9 cellular contexts compared by ENCODE assay signal in genomic region chr5:32233220-32233695, GRCh38. TPM values are rescaled to one million over a fixed set of nuclear protein-coding genes. Genes with fewer than 3 reads are reported as not detected.
DNase-seq lines count a peak whose midpoint lies in the region; ATAC-seq and TF ChIP-seq lines count a peak whose summit lies in the region.
"Had no signal": no experiment of that assay in that cellular context is flagged by ENCODE, and none has a peak within 500 bp of the region (broad histone marks: within the 10 kb centered on the region; RNA-seq: fewer than 3 reads in every experiment).

No MANE protein-coding gene starts in this region.

- ATAC-seq in gastrocnemius medialis (no peak), GM19395 (IDR thresholded peaks at IDR 0.05; ENCODE audit: unreplicated experiment) (no peak)

- peak overlapping the region; percentile 97 for H3K27ac ChIP-seq in VCaP
- H3K27ac ChIP-seq in gastrocnemius medialis: peak overlapping the region; percentile 30 to 62 (median 47)
- H3K27ac ChIP-seq in mesendoderm (ENCODE audit: low read depth, low read length): no peak overlapping the region

- H2BK120ac ChIP-seq in mesendoderm (ENCODE audit: low read depth, low read length): no peak overlapping the region

- H3K27me3 ChIP-seq in gastrocnemius medialis (no peaks in the 10 kb centered on the region), mesendoderm (ENCODE audit: insufficient read depth, low read length, poor library complexity) (no peaks in the 10 kb centered on the region)

- H3K56ac ChIP-seq in mesendoderm (ENCODE audit: low read length): no peak overlapping the region

- TF ChIP-seq POLR2A in gastrocnemius medialis (IDR thresholded peaks at IDR 0.05): no peak

- H3K9ac ChIP-seq in mesendoderm (ENCODE audit: low read length): no peak overlapping the region

- H3K9me3 Mint-ChIP-seq in immature natural killer cell: no peaks in the 10 kb centered on the region
- H3K9me3 Mint-ChIP-seq: CD8-positive, alpha-beta memory T cell had no signal

- no peak overlapping the region for H3K4me2 ChIP-seq in mesendoderm (ENCODE audit: low read length)

- DNase-seq in GF-D8 (lab: John Stamatoyannopoulos, UW) (peak; percentile 14), immature natural killer cell (no peak), gastrocnemius medialis (no peak), mesendoderm (no peak), NCI-H524 (lab: John Stamatoyannopoulos, UW) (no peak)
- DNase-seq in activated CD4-positive, alpha-beta T cell treated with anti-CD3 and anti-CD28 coated beads, Interleukin-2, amount 50 U/mL, for 48 hours: no peak

- H3K23ac ChIP-seq in mesendoderm (ENCODE audit: low read length): no peak overlapping the region

- H2AK5ac ChIP-seq in mesendoderm (ENCODE audit: low read length): no peak overlapping the region

- H3K27me3 Mint-ChIP-seq in immature natural killer cell (ENCODE audit: low read depth in 3 of 3): peaks cover 0 to 4% (median 2%) of the 10 kb centered on the region in 3 donors
- H3K27me3 Mint-ChIP-seq: CD8-positive, alpha-beta memory T cell had no signal

- TF ChIP-seq CTCF in VCaP (conservative IDR thresholded peaks at IDR 0.05) (no peak), gastrocnemius medialis (IDR thresholded peaks at IDR 0.05 in 4 of 5, conservative IDR thresholded peaks at IDR 0.05 in 1 of 5) (no peak)

- peaks cover 46 to 52% of the 10 kb centered on the region in 2 donors for H3K4me1 Mint-ChIP-seq in immature natural killer cell

- no peaks in the 10 kb centered on the region for H3K79me2 ChIP-seq in mesendoderm (ENCODE audit: control insufficient read depth, insufficient read depth, low read length)

- H3K4me3 Mint-ChIP-seq in immature natural killer cell: no peak overlapping the region
- H3K4me3 Mint-ChIP-seq: CD8-positive, alpha-beta memory T cell had no signal

- H3K4me1 ChIP-seq in gastrocnemius medialis: peaks cover 19 to 29% of the 10 kb centered on the region in 2 donors
- no peaks in the 10 kb centered on the region for H3K4me1 ChIP-seq in mesendoderm (ENCODE audit: control insufficient read depth, low read depth, low read length)

- no peak overlapping the region for H2BK15ac ChIP-seq in mesendoderm (replicated peaks; ENCODE audit: low read depth)

- intact Hi-C loops in gastrocnemius medialis (cut with DNase I; ENCODE audit: low total_unique reads): loop anchor here (2.0 to 10.0 kb wide), 4 partner anchors 79 to 379 kb away; partner anchors contain the start of genes MTMR12 and ZFR

- peak overlapping the region; percentile 85 to 94 (median 92) for H3K27ac Mint-ChIP-seq in immature natural killer cell

- no peaks in the 10 kb centered on the region for H3K79me1 ChIP-seq in mesendoderm (ENCODE audit: low read length)

- H3K4ac ChIP-seq in mesendoderm (ENCODE audit: low read depth, low read length): no peak overlapping the region

- no peak overlapping the region for H2BK5ac ChIP-seq in mesendoderm (ENCODE audit: low read length)

- no CpG with 5 or more reads among the region's 3 CpGs for WGBS in mesendoderm (ENCODE audit: extremely low coverage, insufficient coverage, low lambda C conversion rate)

- no peak overlapping the region for H4K5ac ChIP-seq in mesendoderm (ENCODE audit: low read length)

- in situ Hi-C loops in gastrocnemius medialis (cut with MboI; ENCODE audit: low sequenced_read_pairs in 4 of 4): loop anchor here (5.0 to 25.0 kb wide), 6 partner anchors 89 to 379 kb away; partner anchors contain the start of genes SUB1 (in 2 of the 4) and ZFR (in 1 of the 4)

- no peaks in the 10 kb centered on the region for H3K9me3 ChIP-seq in gastrocnemius medialis

- H3K4me3 ChIP-seq in gastrocnemius medialis (no peak overlapping the region), mesendoderm (ENCODE audit: low read length) (no peak overlapping the region)

- H3K36me3 ChIP-seq in gastrocnemius medialis (peaks cover 0 to 32% of the 10 kb centered on the region in 2 donors), mesendoderm (ENCODE audit: control insufficient read depth, insufficient read depth, low read length) (no peaks in the 10 kb centered on the region)

- H4K8ac ChIP-seq in mesendoderm (ENCODE audit: low read depth, low read length): no peak overlapping the region

- H3K36me3 Mint-ChIP-seq in immature natural killer cell: peaks cover 22 to 51% (median 27%) of the 10 kb centered on the region in 3 donors

- no peak overlapping the region for H3K18ac ChIP-seq in mesendoderm (ENCODE audit: low read length)

RNA-seq across cellular contexts. Expression of gene GOLPH3, which starts 59.1 kb away (rescaled TPM):
- 100 to 1,000 TPM; 109 to 128 (median 125) TPM for polyA plus RNA-seq in immature natural killer cell
- total RNA-seq in gastrocnemius medialis: 10 to 100 TPM; 34.9 to 77.8 (median 46.1) TPM
- 85.3 TPM for polyA plus RNA-seq in mesendoderm (2013, experiment 1 of 2)
- 85.6 TPM for polyA plus RNA-seq in mesendoderm (2013, experiment 2 of 2)
